ENCODE assay signal across 19 cellular contexts in the genomic region with DNA sequence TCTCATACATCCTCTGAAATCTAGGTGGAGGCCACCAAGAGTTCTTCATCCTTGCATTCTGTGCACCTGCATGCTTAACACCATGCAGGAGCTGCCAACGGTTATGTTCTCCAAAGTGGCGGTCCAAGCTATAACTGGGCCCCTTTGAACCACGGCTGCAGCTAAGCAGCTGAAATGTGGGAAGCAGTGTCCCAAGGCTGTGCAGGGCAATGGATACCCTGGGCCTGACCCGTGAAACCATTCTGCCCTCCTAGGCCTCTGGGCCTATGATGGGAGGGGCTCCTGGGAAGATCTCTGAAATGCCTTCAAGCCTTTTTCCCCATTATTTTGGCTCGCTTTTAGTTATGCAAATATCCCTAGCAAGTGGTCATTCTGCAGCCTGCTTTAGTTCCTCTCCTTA. TPM values are rescaled to one million over a fixed set of nuclear protein-coding genes. Genes with fewer than 3 reads are reported as not detected.
DNase-seq lines count a peak whose midpoint lies in the region; ATAC-seq and TF ChIP-seq lines count a peak whose summit lies in the region.
"Had no signal": no experiment of that assay in that cellular context is flagged by ENCODE, and none has a peak within 500 bp of the region (broad histone marks: within the 10 kb centered on the region; RNA-seq: fewer than 3 reads in every experiment).

No MANE protein-coding gene starts in this region.

- no peak overlapping the region for H3K27ac Mint-ChIP-seq in endodermal cell
- H3K27ac Mint-ChIP-seq in activated CD4-positive, alpha-beta T cell treated with anti-CD3 and anti-CD28 coated beads, Interleukin-2, amount 10 ng/mL, durations not matched to agents 7 days and 5 days: no peak overlapping the region
- H3K27ac Mint-ChIP-seq: CD8-positive, alpha-beta T cell; GM23338 had no signal

- ATAC-seq in GM21381 (IDR thresholded peaks at IDR 0.05; ENCODE audit: unreplicated experiment): no peak
- ATAC-seq: CD8-positive, alpha-beta T cell; GM23338 had no signal

- no peaks in the 10 kb centered on the region for H3K4me1 Mint-ChIP-seq in endodermal cell
- H3K4me1 Mint-ChIP-seq in activated CD4-positive, alpha-beta T cell treated with anti-CD3 and anti-CD28 coated beads, Interleukin-2, amount 10 ng/mL, durations not matched to agents 7 days and 5 days: no peaks in the 10 kb centered on the region
- H3K4me1 Mint-ChIP-seq: GM23338 had no signal

- POLR2A ChIA-PET in HEK293 (lab: Yijun Ruan, JAX): no interaction called here
- POLR2A ChIA-PET in activated CD4-positive, alpha-beta T cell treated with anti-CD3 and anti-CD28 coated beads, Interleukin-2, amount 10 ng/mL, durations not matched to agents 7 days and 5 days (lab: Charles Lee): no interaction called here

- H3K36me3 Mint-ChIP-seq in endodermal cell (ENCODE audit: low read depth): peaks cover 32% of the 10 kb centered on the region
- peaks cover 21% of the 10 kb centered on the region for H3K36me3 Mint-ChIP-seq in activated CD4-positive, alpha-beta T cell treated with anti-CD3 and anti-CD28 coated beads, Interleukin-2, amount 10 ng/mL, durations not matched to agents 7 days and 5 days (ENCODE audit: low read depth)

- no peak overlapping the region for H3K9ac ChIP-seq in endodermal cell (ENCODE audit: extremely low read depth, low read length, poor library complexity, severe bottlenecking)
- H3K9ac ChIP-seq: BLaER1, KMS-11 had no signal

- CTCF ChIA-PET in HEK293 (lab: Yijun Ruan, JAX): no interaction called here
- CTCF ChIA-PET in activated CD4-positive, alpha-beta T cell treated with anti-CD3 and anti-CD28 coated beads, Interleukin-2, amount 10 ng/mL, durations not matched to agents 7 days and 5 days (lab: Charles Lee): interaction anchor here (1.3 kb wide), 1 partner anchor 10 kb away, joined by 5 read pairs; no protein-coding TSS in a partner anchor

- H3K4me3 ChIP-seq in HEK293 (ENCODE audit: low read depth, low read length) (no peak overlapping the region), endodermal cell (ENCODE audit: low read length) (peak overlapping the region; percentile 62)
- H3K4me3 ChIP-seq: BLaER1, GM23338 had no signal

- H3K9me3 Mint-ChIP-seq in endodermal cell: peaks cover 48% of the 10 kb centered on the region
- H3K9me3 Mint-ChIP-seq in activated CD4-positive, alpha-beta T cell treated with anti-CD3 and anti-CD28 coated beads, Interleukin-2, amount 10 ng/mL, durations not matched to agents 7 days and 5 days: peaks cover 21% of the 10 kb centered on the region

- no peaks in the 10 kb centered on the region for H3K9me3 ChIP-seq in HEK293 (ENCODE audit: control insufficient read depth, insufficient read depth, low read depth, low read length)
- peaks cover 51% of the 10 kb centered on the region for H3K9me3 ChIP-seq in endodermal cell (ENCODE audit: control insufficient read depth, low read length)

- no peaks in the 10 kb centered on the region for H3K27me3 ChIP-seq in endodermal cell (ENCODE audit: control insufficient read depth, insufficient read depth, low read length, poor library complexity, severe bottlenecking)
- H3K27me3 ChIP-seq: BLaER1 had no signal

- H3K27ac ChIP-seq in HEK293 (ENCODE audit: extremely low read depth, low read depth, low read length): no peak overlapping the region
- no peak overlapping the region for H3K27ac ChIP-seq in endodermal cell (ENCODE audit: low read depth, low read length)
- H3K27ac ChIP-seq: 22Rv1, BLaER1, KMS-11 had no signal

- 87% methylated on average over 5 of the region's 5 CpGs for WGBS in endodermal cell (ENCODE audit: insufficient coverage in 1 of 2, insufficient read length in 1 of 2), 2 experiments

- peaks cover 3% of the 10 kb centered on the region for H3K27me3 Mint-ChIP-seq in endodermal cell (ENCODE audit: insufficient read depth)
- no peaks in the 10 kb centered on the region for H3K27me3 Mint-ChIP-seq in activated CD4-positive, alpha-beta T cell treated with anti-CD3 and anti-CD28 coated beads, Interleukin-2, amount 10 ng/mL, durations not matched to agents 7 days and 5 days

- no peak overlapping the region for H3K4me3 Mint-ChIP-seq in endodermal cell
- no peak overlapping the region for H3K4me3 Mint-ChIP-seq in activated CD4-positive, alpha-beta T cell treated with anti-CD3 and anti-CD28 coated beads, Interleukin-2, amount 10 ng/mL, durations not matched to agents 7 days and 5 days
- H3K4me3 Mint-ChIP-seq: CD8-positive, alpha-beta T cell; GM23338 had no signal

- TF ChIP-seq CTCF in HEK293 (tag by site-specific recombination; IDR thresholded peaks at IDR 0.05): no peak
- TF ChIP-seq CTCF in endodermal cell (conservative IDR thresholded peaks at IDR 0.05): no peak

- H3K36me3 ChIP-seq in HEK293 (ENCODE audit: control insufficient read depth in 2 of 2, insufficient read depth in 1 of 2, low read length in 2 of 2): peaks cover 0 to 9% of the 10 kb centered on the region in 2 experiments; a peak in 1 of 3 replicates
- peaks cover 3% of the 10 kb centered on the region for H3K36me3 ChIP-seq in endodermal cell (ENCODE audit: control insufficient read depth, insufficient read depth, low read length)

- H3K4me1 ChIP-seq in HEK293 (ENCODE audit: control insufficient read depth, insufficient read depth, low read length) (no peaks in the 10 kb centered on the region), endodermal cell (ENCODE audit: control insufficient read depth, insufficient read depth, low read length) (no peaks in the 10 kb centered on the region)

- peak; percentile 43 for DNase-seq in activated effector memory CD4-positive, alpha-beta T cell treated with anti-CD3 and anti-CD28 coated beads, Interleukin-2, amount 50 U/mL, for 16 hours
- DNase-seq in activated effector memory CD4-positive, alpha-beta T cell treated with Interleukin-2 at 50 U/mL for 16 hours: no peak
- DNase-seq in endodermal cell (no peak), DMS79 treated with DMSO at 0.1 percent for 48 hours (lab: John Stamatoyannopoulos, UW) (no peak)
- DNase-seq in activated CD4-positive, alpha-beta T cell treated with anti-CD3 and anti-CD28 coated beads, Interleukin-2, amount 10 ng/mL, durations not matched to agents 7 days and 5 days: no peak
- DNase-seq: Calu3; CD8-positive, alpha-beta T cell; DND-41; EL; HCEC 1CT had no signal

TF ChIP-seq in HEK293, 187 proteins besides CTCF, POLR2A, EP300 and RAD21:
- TF ChIP-seq SETDB1 (IDR thresholded peaks at IDR 0.05; ENCODE audit: insufficient read length, low read length): peak; percentile 94
- TF ChIP-seq TRIM28 (IDR thresholded peaks at IDR 0.05; ENCODE audit: borderline replicate concordance, low read length): peak; percentile 97
- TF ChIP-seq, protein P1, sequence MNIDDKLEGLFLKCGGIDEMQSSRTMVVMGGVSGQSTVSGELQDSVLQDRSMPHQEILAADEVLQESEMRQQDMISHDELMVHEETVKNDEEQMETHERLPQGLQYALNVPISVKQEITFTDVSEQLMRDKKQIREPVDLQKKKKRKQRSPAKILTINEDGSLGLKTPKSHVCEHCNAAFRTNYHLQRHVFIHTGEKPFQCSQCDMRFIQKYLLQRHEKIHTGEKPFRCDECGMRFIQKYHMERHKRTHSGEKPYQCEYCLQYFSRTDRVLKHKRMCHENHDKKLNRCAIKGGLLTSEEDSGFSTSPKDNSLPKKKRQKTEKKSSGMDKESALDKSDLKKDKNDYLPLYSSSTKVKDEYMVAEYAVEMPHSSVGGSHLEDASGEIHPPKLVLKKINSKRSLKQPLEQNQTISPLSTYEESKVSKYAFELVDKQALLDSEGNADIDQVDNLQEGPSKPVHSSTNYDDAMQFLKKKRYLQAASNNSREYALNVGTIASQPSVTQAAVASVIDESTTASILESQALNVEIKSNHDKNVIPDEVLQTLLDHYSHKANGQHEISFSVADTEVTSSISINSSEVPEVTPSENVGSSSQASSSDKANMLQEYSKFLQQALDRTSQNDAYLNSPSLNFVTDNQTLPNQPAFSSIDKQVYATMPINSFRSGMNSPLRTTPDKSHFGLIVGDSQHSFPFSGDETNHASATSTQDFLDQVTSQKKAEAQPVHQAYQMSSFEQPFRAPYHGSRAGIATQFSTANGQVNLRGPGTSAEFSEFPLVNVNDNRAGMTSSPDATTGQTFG (tag by site-specific recombination; IDR thresholded peaks at IDR 0.05; ENCODE audit: borderline replicate concordance): no peak
- peak; percentile 100 for TF ChIP-seq ZNF585B (tag by site-specific recombination; IDR thresholded peaks at IDR 0.05)

RNA-seq across cellular contexts. Expression of a gene that starts 7.8 kb away (rescaled TPM):
- total RNA-seq in endodermal cell: 10 to 100 TPM; 67.2 to 70.9 TPM
- polyA plus RNA-seq in endodermal cell (2013, experiment 1 of 2): 47.9 TPM
- 55.6 TPM for polyA plus RNA-seq in endodermal cell (2013, experiment 2 of 2)
- total RNA-seq in activated CD4-positive, alpha-beta T cell treated with anti-CD3 and anti-CD28 coated beads, Interleukin-2, amount 10 ng/mL, durations not matched to agents 7 days and 5 days: 10 to 100 TPM; 53.2 to 63.2 TPM

RNA-seq across cellular contexts. Expression of a gene that starts 45.2 kb away (rescaled TPM):
- not detected for total RNA-seq in endodermal cell
- not detected for polyA plus RNA-seq in endodermal cell (2013, experiment 1 of 2)
- polyA plus RNA-seq in endodermal cell (2013, experiment 2 of 2): not detected
- total RNA-seq in activated CD4-positive, alpha-beta T cell treated with anti-CD3 and anti-CD28 coated beads, Interleukin-2, amount 10 ng/mL, durations not matched to agents 7 days and 5 days: not detected
- total RNA-seq: A673; Calu3; CD8-positive, alpha-beta T cell; G401; GM23338 had no signal
- polyA plus RNA-seq: AG04450, GM23338 had no signal

RNA-seq across cellular contexts. Expression of a gene that starts 49.0 kb away (rescaled TPM):
- total RNA-seq in endodermal cell: 10 to 100 TPM; 94.1 to 94.3 TPM
- polyA plus RNA-seq in endodermal cell (2013, experiment 1 of 2): 32.2 TPM
- polyA plus RNA-seq in endodermal cell (2013, experiment 2 of 2): 27.5 TPM
- total RNA-seq in activated CD4-positive, alpha-beta T cell treated with anti-CD3 and anti-CD28 coated beads, Interleukin-2, amount 10 ng/mL, durations not matched to agents 7 days and 5 days: 100 to 1,000 TPM in 1 of 2 experiments, 10 to 100 TPM in 1; 86.1 to 101 TPM
